ENCODE assay signal across 8 cellular contexts in genomic region chr17:49576121-49576905, GRCh38.
DNase-seq lines count a peak whose midpoint lies in the region; ATAC-seq and TF ChIP-seq lines count a peak whose summit lies in the region.

No MANE protein-coding gene starts in this region.

- DNase-seq in DMS 273 treated with DMSO at 0.1 percent for 48 hours (lab: John Stamatoyannopoulos, UW): peak; percentile 22
- DNase-seq in LNCaP clone FGC (ENCODE audit: low read depth): no peak
- no peak for DNase-seq in astrocyte of the spinal cord (ENCODE audit: low read depth, low spot score)
- no peak for DNase-seq in skeletal muscle cell (ENCODE audit: low read depth)
- DNase-seq in RKO (ENCODE audit: low spot score): no peak

- peak overlapping the region; percentile 41 for H3K4me3 ChIP-seq in LNCaP clone FGC (ENCODE audit: low read depth, low read length)
- peak overlapping the region; percentile 51 for H3K4me3 ChIP-seq in astrocyte of the spinal cord (ENCODE audit: low read depth, low read length)
- H3K4me3 ChIP-seq in iPS-11a (ENCODE audit: low read depth, low read length): peak overlapping the region; percentile 85
- peak overlapping the region; percentile 57 for H3K4me3 ChIP-seq in skeletal muscle cell (ENCODE audit: low read depth, low read length)

- TF ChIP-seq CTCF in LNCaP clone FGC (IDR thresholded peaks at IDR 0.05; ENCODE audit: control insufficient read depth, extremely low read depth, insufficient read depth) (no peak), astrocyte of the spinal cord (IDR thresholded peaks at IDR 0.05; ENCODE audit: low read depth, low read length) (no peak)

- in situ Hi-C loops in astrocyte of the spinal cord (cut with HindIII; ENCODE audit: low sequenced_read_pairs): no loop called here

- ATAC-seq in GM18498 (IDR thresholded peaks at IDR 0.05; ENCODE audit: unreplicated experiment) (no peak), GM21526 (IDR thresholded peaks at IDR 0.05; ENCODE audit: low FRiP score, unreplicated experiment) (no peak)
